In genomic region chr9:127214421-127215265, GRCh38 we compare ENCODE assay signal across 8 cellular contexts. TPM values are rescaled to one million over a fixed set of nuclear protein-coding genes. Genes with fewer than 3 reads are reported as not detected.
DNase-seq lines count a peak whose midpoint lies in the region; ATAC-seq and TF ChIP-seq lines count a peak whose summit lies in the region.

No MANE protein-coding gene starts in this region.

- TF ChIP-seq CTCF in fibroblast of villous mesenchyme (IDR thresholded peaks at IDR 0.05; ENCODE audit: insufficient read depth, low read depth, low read length), result peak; percentile 85

- no peak for ATAC-seq in HG02763 (IDR thresholded peaks at IDR 0.05; ENCODE audit: unreplicated experiment)
- ATAC-seq in HG02981 (IDR thresholded peaks at IDR 0.05; ENCODE audit: unreplicated experiment), result no peak

- intact Hi-C loops in posterior cingulate gyrus (cut with DNase I), result no loop called here

- DNase-seq in COLO829 (ENCODE audit: low spot score) (peak; percentile 80), HPDE6-E6E7 (ENCODE audit: extremely low spot score) (peak; percentile 81), OCI-M1 (lab: John Stamatoyannopoulos, UW) (peak; percentile 48), activated T-helper 1 cell treated with Interleukin-2 at 50 U/mL for 16 hours (ENCODE audit: low read depth) (peak; percentile 27), fibroblast of villous mesenchyme (ENCODE audit: low read depth) (peak; percentile 47), posterior cingulate gyrus (peak in 7 of 10 donors; percentile 50 to 90 (median 68))

- no peak overlapping the region for H3K4me3 ChIP-seq in fibroblast of villous mesenchyme (ENCODE audit: low read depth, low read length)

RNA-seq across cellular contexts. Expression of gene GARNL3, which starts 49.9 kb away (rescaled TPM):
- total RNA-seq in fibroblast of villous mesenchyme, result 0.86 and 1.3 TPM in 2 replicates

Comparison
In these comparisons a context has a peak if more than half of its experiments do, and no peak if none do; other contexts are left out.
1. DNase-seq: peak in every context shown above with its lines; median percentile 81 in HPDE6-E6E7; 80 in COLO829; 68 in posterior cingulate gyrus; 48 in OCI-M1; 47 in fibroblast of villous mesenchyme; 27 in activated T-helper 1 cell treated with Interleukin-2 at 50 U/mL for 16 hours.